Comparison of ENCODE assay signal across 10 cellular contexts in the genomic region with DNA sequence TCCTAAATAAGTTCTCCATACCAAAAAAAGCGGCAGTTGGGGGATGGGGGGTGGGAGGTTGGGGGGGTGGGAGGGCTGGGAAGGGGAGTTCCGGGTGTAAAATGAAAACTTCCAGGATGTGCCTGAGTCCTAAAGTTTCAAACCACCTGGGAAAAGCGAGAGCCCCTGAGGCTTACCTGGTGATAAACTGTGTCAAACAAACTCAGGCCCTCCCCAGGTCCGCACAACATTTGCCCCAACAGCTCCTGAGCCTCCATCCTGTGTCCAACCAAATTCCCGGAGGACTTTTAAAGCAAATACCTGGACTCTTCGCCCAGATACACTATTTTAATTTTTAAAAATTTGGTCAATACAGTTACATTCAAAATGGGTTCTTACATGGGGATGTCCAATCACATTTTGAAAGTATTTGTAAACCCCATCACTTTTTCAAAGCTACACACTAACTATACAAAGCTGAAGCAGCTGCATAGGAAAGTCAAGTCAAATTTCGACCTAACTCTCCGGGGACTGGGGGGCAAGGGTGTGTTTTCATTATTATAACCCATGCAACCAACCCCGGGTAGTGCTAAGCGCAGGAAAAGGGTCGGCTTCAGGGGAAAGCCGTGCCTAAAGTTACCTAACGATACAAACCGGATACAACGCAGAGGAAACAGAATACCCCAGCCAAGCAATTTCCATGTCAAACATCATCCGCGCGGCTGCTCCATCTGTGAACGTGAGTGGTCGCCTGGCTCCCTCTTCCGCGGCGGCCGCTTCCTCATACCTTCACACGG. TPM values are rescaled to one million over a fixed set of nuclear protein-coding genes. Genes with fewer than 3 reads are reported as not detected.
DNase-seq lines count a peak whose midpoint lies in the region; TF ChIP-seq lines count a peak whose summit lies in the region.
"Had no signal": no experiment of that assay in that cellular context is flagged by ENCODE, and none has a peak within 500 bp of the region (broad histone marks: within the 10 kb centered on the region; RNA-seq: fewer than 3 reads in every experiment).

No MANE protein-coding gene starts in this region.

- H3K27ac ChIP-seq in HUES6 (ENCODE audit: low read depth, low read length) (no peak overlapping the region), neural progenitor cell (no peak overlapping the region), tibial nerve (no peak overlapping the region)
- H3K27ac ChIP-seq: dorsolateral prefrontal cortex had no signal

- WGBS in tibial nerve, 2 donors: 3 to 5% methylated on average over 25 of the region's 25 CpGs

- H3K36me3 Mint-ChIP-seq in brain: no peaks in the 10 kb centered on the region
- H3K36me3 Mint-ChIP-seq in neural progenitor cell: no peaks in the 10 kb centered on the region

- H3K9me3 ChIP-seq in HUES6 (ENCODE audit: control insufficient read depth, insufficient read depth, low read depth, low read length) (no peaks in the 10 kb centered on the region), neural progenitor cell (ENCODE audit: low read depth) (no peaks in the 10 kb centered on the region), tibial nerve (no peaks in the 10 kb centered on the region)

- peaks cover 64% of the 10 kb centered on the region for H3K4me1 Mint-ChIP-seq in brain
- peaks cover 66% of the 10 kb centered on the region for H3K4me1 Mint-ChIP-seq in neural progenitor cell

- peak overlapping the region; percentile 18 for H3K9ac ChIP-seq in HUES6 (ENCODE audit: low read length)
- no peak overlapping the region for H3K9ac ChIP-seq in neural progenitor cell

- H3K4me1 ChIP-seq in HUES6 (ENCODE audit: control insufficient read depth, insufficient read depth, low read length) (peaks cover 56% of the 10 kb centered on the region), neural progenitor cell (peaks cover 57% of the 10 kb centered on the region), tibial nerve (peaks cover 0 to 61% (median 25%) of the 10 kb centered on the region in 4 donors)

- H3K4me2 ChIP-seq in neural progenitor cell: peak overlapping the region; percentile 97

- H3K4me3 ChIP-seq in HUES6 (ENCODE audit: low read depth, low read length) (peak overlapping the region; percentile 68), neural progenitor cell (peak overlapping the region; percentile 69), tibial nerve (no peak overlapping the region)

- no peak for TF ChIP-seq POLR2A in tibial nerve (IDR thresholded peaks at IDR 0.05)

- no peak for TF ChIP-seq EP300 in tibial nerve (IDR thresholded peaks at IDR 0.05)

- no peak overlapping the region for H2AFZ ChIP-seq in neural progenitor cell (replicated peaks)

- DNase-seq in Daoy (ENCODE audit: low read depth) (peak; percentile 45), neural progenitor cell (ENCODE audit: low spot score) (no peak), NCI-H345 treated with DMSO at 0.1 percent for 48 hours (lab: John Stamatoyannopoulos, UW; ENCODE audit: unreplicated experiment) (no peak), tibial nerve (ENCODE audit: low spot score in 2 of 2) (no peak), COLO829 (ENCODE audit: low spot score) (no peak)
- DNase-seq: dorsolateral prefrontal cortex, MM.1S had no signal

- peaks cover 60% of the 10 kb centered on the region for H4K20me1 ChIP-seq in neural progenitor cell (ENCODE audit: low read depth)

- peaks cover 76% of the 10 kb centered on the region for H3K79me2 ChIP-seq in neural progenitor cell (ENCODE audit: low read depth)

- H3K27me3 ChIP-seq in HUES6 (ENCODE audit: control insufficient read depth, insufficient read depth, low read length) (peaks cover 84% of the 10 kb centered on the region), neural progenitor cell (peaks cover 81% of the 10 kb centered on the region), tibial nerve (peaks cover 23 to 100% of the 10 kb centered on the region in 2 donors)

- H3K27ac Mint-ChIP-seq in brain: peak overlapping the region in 3 of 5 experiments; percentile 22 to 83 (median 22)
- peak overlapping the region; percentile 29 for H3K27ac Mint-ChIP-seq in neural progenitor cell

- peaks cover 100% of the 10 kb centered on the region for H3K27me3 Mint-ChIP-seq in brain
- H3K27me3 Mint-ChIP-seq in neural progenitor cell (ENCODE audit: insufficient read depth, low read depth): peaks cover 28% of the 10 kb centered on the region

- H3K36me3 ChIP-seq in HUES6 (ENCODE audit: control insufficient read depth, insufficient read depth, low read length) (no peaks in the 10 kb centered on the region), neural progenitor cell (no peaks in the 10 kb centered on the region), tibial nerve (no peaks in the 10 kb centered on the region)

- H3K4me3 Mint-ChIP-seq in brain: peak overlapping the region; percentile 68 to 88 (median 88)
- peak overlapping the region; percentile 94 for H3K4me3 Mint-ChIP-seq in neural progenitor cell

- TF ChIP-seq CTCF in brain (conservative IDR thresholded peaks at IDR 0.05) (no peak), neural progenitor cell (IDR thresholded peaks at IDR 0.05) (no peak), tibial nerve (IDR thresholded peaks at IDR 0.05) (no peak)

- H3K9me3 Mint-ChIP-seq in brain: peaks cover 0 to 3% (median 0%) of the 10 kb centered on the region in 5 experiments
- no peaks in the 10 kb centered on the region for H3K9me3 Mint-ChIP-seq in neural progenitor cell

- peaks cover 84% of the 10 kb centered on the region for H3F3A ChIP-seq in neural progenitor cell (ENCODE audit: low read depth)

RNA-seq across cellular contexts. Expression of a gene that starts 0.7 kb away (rescaled TPM):
- total RNA-seq in Daoy (2014; rRNA removed; shearing (Covaris generic)): 0.06 TPM in 1 of 2 replicates, not detected in the other
- 1.9 TPM for polyA plus RNA-seq in brain (ENCODE audit: insufficient read depth, low read depth, low replicate concordance)
- total RNA-seq in neural progenitor cell (ENCODE audit: low replicate concordance): 7.3 and 9.6 TPM in 2 replicates
- total RNA-seq in tibial nerve: not detected
- total RNA-seq: dorsolateral prefrontal cortex, osteocyte had no signal

Comparison
In these comparisons a context has a peak if more than half of its experiments do, and no peak if none do; other contexts are left out.
1. H3K4me3 ChIP-seq: peak in HUES6 (single experiment) and neural progenitor cell (single experiment); none in tibial nerve (0 of 4).